ENCODE assay signal across 8 cellular contexts in genomic region chr20:54475334-54476287, GRCh38. TPM values are rescaled to one million over a fixed set of nuclear protein-coding genes. Genes with fewer than 3 reads are reported as not detected.
DNase-seq lines count a peak whose midpoint lies in the region; ATAC-seq and TF ChIP-seq lines count a peak whose summit lies in the region.

Gene DOK5 (plus strand): TSS chr20:54475593. CDS start chr20:54475947, 354 bp downstream.

- CTCF ChIA-PET in Calu3 (lab: Charles Lee): no interaction called here

- H3K9me3 Mint-ChIP-seq in Calu3 (ENCODE audit: low read depth, unreplicated experiment): peaks cover 2% of the 10 kb centered on the region
- H3K9me3 Mint-ChIP-seq in activated naive CD8-positive, alpha-beta T cell treated with anti-CD3 and anti-CD28 coated beads for 36 hours: peaks cover 8% of the 10 kb centered on the region

- ATAC-seq in left cardiac atrium: peak; percentile 85 to 94
- ATAC-seq in HG03354 (IDR thresholded peaks at IDR 0.05; ENCODE audit: poor library complexity, severe bottlenecking, unreplicated experiment): no peak
- ATAC-seq in GM18870 (IDR thresholded peaks at IDR 0.05; ENCODE audit: unreplicated experiment): no peak
- no peak for ATAC-seq in GM19324 (IDR thresholded peaks at IDR 0.05; ENCODE audit: low FRiP score, unreplicated experiment)

- H3K27ac Mint-ChIP-seq in Calu3 (ENCODE audit: unreplicated experiment): no peak within 1 kb of the TSS
- H3K27ac Mint-ChIP-seq in activated naive CD8-positive, alpha-beta T cell treated with anti-CD3 and anti-CD28 coated beads for 36 hours: no peak within 1 kb of the TSS

- no peaks in the 10 kb centered on the region for H3K4me1 Mint-ChIP-seq in Calu3 (ENCODE audit: low read depth, unreplicated experiment)
- peaks cover 18% of the 10 kb centered on the region for H3K4me1 Mint-ChIP-seq in activated naive CD8-positive, alpha-beta T cell treated with anti-CD3 and anti-CD28 coated beads for 36 hours

- peak within 1 kb of the TSS; percentile 71 for H3K4me3 Mint-ChIP-seq in Calu3 (ENCODE audit: low read depth, unreplicated experiment)
- peak within 1 kb of the TSS; percentile 58 for H3K4me3 Mint-ChIP-seq in activated naive CD8-positive, alpha-beta T cell treated with anti-CD3 and anti-CD28 coated beads for 36 hours

- intact Hi-C loops in Calu3 (cut with micrococcal nuclease; ENCODE audit: unreplicated experiment): loop anchor here (5.0 kb wide), 1 partner anchor 172 kb away; no protein-coding TSS in a partner anchor
- intact Hi-C loops in left cardiac atrium (cut with DNase I): loop anchor here in 1 of 2 donors (5.0 kb wide), 1 partner anchor 172 kb away; no protein-coding TSS in a partner anchor

- BruUV-seq in Calu3 (replicated peaks; lab: Mats Ljungman, UMichigan): no TSS peak

- H3K27me3 Mint-ChIP-seq in Calu3 (ENCODE audit: unreplicated experiment): peaks cover 71% of the 10 kb centered on the region
- peaks cover 69% of the 10 kb centered on the region for H3K27me3 Mint-ChIP-seq in activated naive CD8-positive, alpha-beta T cell treated with anti-CD3 and anti-CD28 coated beads for 36 hours

- TF ChIP-seq CTCF in Calu3 (IDR thresholded peaks at IDR 0.05; ENCODE audit: unreplicated experiment): no peak

- peaks cover 9% of the 10 kb centered on the region for H3K36me3 Mint-ChIP-seq in Calu3 (ENCODE audit: insufficient read depth, unreplicated experiment)
- H3K36me3 Mint-ChIP-seq in activated naive CD8-positive, alpha-beta T cell treated with anti-CD3 and anti-CD28 coated beads for 36 hours: peaks cover 2% of the 10 kb centered on the region

- DNase-seq in Calu3 (peak; percentile 41), left cardiac atrium (peak; percentile 72), pons (ENCODE audit: low spot score) (peak; percentile 37), NCI-H1048 (lab: John Stamatoyannopoulos, UW) (no peak)
- peak; percentile 12 for DNase-seq in activated naive CD8-positive, alpha-beta T cell treated with anti-CD3 and anti-CD28 coated beads for 36 hours

RNA-seq across cellular contexts. Expression of gene DOK5, which starts in this region (rescaled TPM):
- 0.17 and 2.0 TPM in 2 replicates for total RNA-seq in Calu3 (2022)
- total RNA-seq in activated naive CD8-positive, alpha-beta T cell treated with anti-CD3 and anti-CD28 coated beads for 36 hours: 1 to 10 TPM; 3.9 to 4.1 TPM
- 10 to 100 TPM; 10.9 to 14.3 TPM for total RNA-seq in left cardiac atrium

Comparison
In these comparisons a context has a peak if more than half of its experiments do, and no peak if none do; other contexts are left out.
1. ATAC-seq: peak in left cardiac atrium (2 of 2); none in HG03354 (single experiment), GM18870 (single experiment) and GM19324 (single experiment).